1 cellular context compared by ENCODE assay signal in the genomic region with DNA sequence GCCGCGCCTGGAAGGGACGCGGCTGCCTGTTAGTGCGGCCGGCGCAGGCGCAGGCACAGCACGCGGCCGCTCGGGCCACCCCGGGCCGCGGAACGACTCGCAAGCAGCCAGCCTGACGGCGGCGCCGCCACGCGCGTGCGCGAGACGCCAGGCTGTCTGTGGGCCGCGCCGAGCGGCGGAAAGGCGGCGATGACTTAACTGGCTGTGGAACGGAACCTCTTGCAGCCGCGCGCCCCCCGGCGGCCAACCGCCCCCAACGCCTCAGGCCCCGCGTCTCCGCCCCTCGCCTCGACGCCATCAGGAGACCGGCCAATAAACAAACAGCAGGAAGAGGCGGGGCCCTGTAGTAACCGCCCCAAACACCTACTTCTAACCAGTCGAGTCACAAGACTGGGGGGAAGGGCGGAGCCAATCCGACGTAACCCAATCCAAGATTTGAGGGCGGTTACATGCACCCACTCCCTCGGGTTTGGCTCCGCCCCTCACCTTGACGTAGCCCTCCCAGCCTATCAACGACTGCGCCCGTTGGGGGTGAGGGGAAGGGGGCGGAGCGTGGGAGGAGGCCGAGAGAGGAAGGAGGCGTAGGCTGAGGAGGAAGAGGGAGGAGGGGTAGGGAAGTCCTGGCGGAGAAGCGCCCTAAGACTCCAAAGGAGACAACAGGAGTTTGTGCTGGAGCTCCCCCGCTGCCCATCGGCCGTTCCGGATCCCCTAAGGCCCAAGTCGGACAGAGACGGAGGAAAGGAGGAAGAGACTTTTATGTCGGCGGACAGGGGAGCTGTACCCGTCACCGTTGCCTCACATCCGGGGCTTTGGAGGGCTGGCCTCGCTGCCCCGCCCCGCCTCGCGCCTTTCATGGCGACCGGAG.
TF ChIP-seq lines count a peak whose summit lies in the region.

Gene FBRS (plus strand): TSS at position 566 of the 865 bp plus-strand sequence. CDS start 1,088 bp downstream, outside the sequence.

TF ChIP-seq in HepG2, 621 proteins besides CTCF, POLR2A, EP300 and RAD21 (continued from another document and continues in another):
- TF ChIP-seq SRSF4 (IDR thresholded peaks at IDR 0.05; ENCODE audit: low read depth, low read length, poor library complexity, severe bottlenecking) (no peak), ZKSCAN8 (CRISPR knock-in tag; IDR thresholded peaks at IDR 0.05; ENCODE audit: borderline replicate concordance) (no peak; the same call in 1 of the 2 replicates), ZBTB42 (CRISPR knock-in tag; IDR thresholded peaks at IDR 0.05) (0 out of 2 replicates have a peak, but pooled peaks have one; percentile 27), ISL2 (CRISPR knock-in tag; IDR thresholded peaks at IDR 0.05) (no peak; the same call in 1 of the 2 replicates), PITX1 (CRISPR knock-in tag; IDR thresholded peaks at IDR 0.05) (peak; percentile 24; the same call in 1 of the 2 replicates), ZNF816 (CRISPR knock-in tag; IDR thresholded peaks at IDR 0.05; ENCODE audit: borderline replicate concordance) (no peak), BORCS8-MEF2B (CRISPR knock-in tag; IDR thresholded peaks at IDR 0.05) (peak; percentile 67), MED1 (CRISPR knock-in tag; IDR thresholded peaks at IDR 0.05) (peak; percentile 79), ZBTB20 (CRISPR knock-in tag; IDR thresholded peaks at IDR 0.05; ENCODE audit: borderline replicate concordance, low read depth) (no peak; the same call in none of the 2 replicates), ARID3A (IDR thresholded peaks at IDR 0.05; ENCODE audit: low read depth, low read length) (no peak; the same call in 1 of the 2 replicates), PHF20 (CRISPR knock-in tag; IDR thresholded peaks at IDR 0.05) (peak; percentile 41), RXRA (CRISPR knock-in tag; IDR thresholded peaks at IDR 0.05) (peak; percentile 47), GTF2F1 (IDR thresholded peaks at IDR 0.05; ENCODE audit: low read length) (no peak), PAF1 (CRISPR knock-in tag; IDR thresholded peaks at IDR 0.05) (no peak), TFAP4 (IDR thresholded peaks at IDR 0.05; ENCODE audit: borderline replicate concordance, low read depth) (peak; percentile 39; the same call in 1 of the 2 replicates), ZFP90 (CRISPR knock-in tag; IDR thresholded peaks at IDR 0.05; ENCODE audit: borderline replicate concordance) (peak; percentile 19; the same call in 1 of the 2 replicates), HNRNPH1 (optimal IDR thresholded peaks at IDR 0.05; ENCODE audit: low read depth, low read length) (peak; percentile 90), SMAD3 (CRISPR knock-in tag; IDR thresholded peaks at IDR 0.05) (peak; percentile 8; the same call in 1 of the 2 replicates), KDM6A (CRISPR knock-in tag; IDR thresholded peaks at IDR 0.05; ENCODE audit: low read depth) (no peak; the same call in 1 of the 2 replicates), ZBTB1 (CRISPR knock-in tag; IDR thresholded peaks at IDR 0.05; ENCODE audit: borderline replicate concordance) (no peak), TBX2 (CRISPR knock-in tag; IDR thresholded peaks at IDR 0.05; ENCODE audit: borderline replicate concordance) (peak; percentile 82), ZNF614 (CRISPR knock-in tag; IDR thresholded peaks at IDR 0.05; ENCODE audit: borderline replicate concordance) (0 out of 2 replicates have a peak, but pooled peaks have one; percentile 24), MEIS2 (CRISPR knock-in tag; IDR thresholded peaks at IDR 0.05) (peak; percentile 51; the same call in 1 of the 2 replicates), ZNF446 (CRISPR knock-in tag; IDR thresholded peaks at IDR 0.05) (no peak; the same call in 1 of the 2 replicates), HNRNPLL (IDR thresholded peaks at IDR 0.05; ENCODE audit: low read depth, low read length, poor library complexity, severe bottlenecking) (peak; percentile 83), ZMAT5 (CRISPR knock-in tag; IDR thresholded peaks at IDR 0.05; ENCODE audit: borderline replicate concordance, low read depth) (no peak), RFXANK (CRISPR knock-in tag; IDR thresholded peaks at IDR 0.05) (no peak; the same call in 1 of the 2 replicates), HINFP (CRISPR knock-in tag; IDR thresholded peaks at IDR 0.05; ENCODE audit: low read depth) (no peak), ZNF629 (CRISPR knock-in tag; conservative IDR thresholded peaks at IDR 0.05) (no peak), NCOR1 (IDR thresholded peaks at IDR 0.05; ENCODE audit: borderline replicate concordance, low read length) (peak; percentile 57; the same call in 1 of the 2 replicates), ZNF256 (CRISPR knock-in tag; conservative IDR thresholded peaks at IDR 0.05) (no peak), HMG20B (CRISPR knock-in tag; conservative IDR thresholded peaks at IDR 0.05) (no peak), ISX (CRISPR knock-in tag; conservative IDR thresholded peaks at IDR 0.05) (no peak), ZBTB4 (CRISPR knock-in tag; IDR thresholded peaks at IDR 0.05; ENCODE audit: borderline replicate concordance) (peak; percentile 14; the same call in 1 of the 2 replicates), ZSCAN12 (CRISPR knock-in tag; IDR thresholded peaks at IDR 0.05) (no peak), CBX5 (CRISPR knock-in tag; IDR thresholded peaks at IDR 0.05; ENCODE audit: borderline replicate concordance) (no peak), HOXA5 (CRISPR knock-in tag; IDR thresholded peaks at IDR 0.05) (peak; percentile 54; the same call in 1 of the 2 replicates), FOSL2 (CRISPR knock-in tag; IDR thresholded peaks at IDR 0.05) (peak; percentile 60), FUBP1 (CRISPR knock-in tag; IDR thresholded peaks at IDR 0.05; ENCODE audit: borderline replicate concordance) (no peak)
- TF ChIP-seq, protein P1, sequence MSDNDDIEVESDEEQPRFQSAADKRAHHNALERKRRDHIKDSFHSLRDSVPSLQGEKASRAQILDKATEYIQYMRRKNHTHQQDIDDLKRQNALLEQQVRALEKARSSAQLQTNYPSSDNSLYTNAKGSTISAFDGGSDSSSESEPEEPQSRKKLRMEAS (IDR thresholded peaks at IDR 0.05), result peak; percentile 92
- TF ChIP-seq, protein P2, sequence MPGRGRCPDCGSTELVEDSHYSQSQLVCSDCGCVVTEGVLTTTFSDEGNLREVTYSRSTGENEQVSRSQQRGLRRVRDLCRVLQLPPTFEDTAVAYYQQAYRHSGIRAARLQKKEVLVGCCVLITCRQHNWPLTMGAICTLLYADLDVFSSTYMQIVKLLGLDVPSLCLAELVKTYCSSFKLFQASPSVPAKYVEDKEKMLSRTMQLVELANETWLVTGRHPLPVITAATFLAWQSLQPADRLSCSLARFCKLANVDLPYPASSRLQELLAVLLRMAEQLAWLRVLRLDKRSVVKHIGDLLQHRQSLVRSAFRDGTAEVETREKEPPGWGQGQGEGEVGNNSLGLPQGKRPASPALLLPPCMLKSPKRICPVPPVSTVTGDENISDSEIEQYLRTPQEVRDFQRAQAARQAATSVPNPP (CRISPR knock-in tag; IDR thresholded peaks at IDR 0.05), result 0 out of 2 replicates have a peak, but pooled peaks have one; percentile 84
- TF ChIP-seq, protein P3, sequence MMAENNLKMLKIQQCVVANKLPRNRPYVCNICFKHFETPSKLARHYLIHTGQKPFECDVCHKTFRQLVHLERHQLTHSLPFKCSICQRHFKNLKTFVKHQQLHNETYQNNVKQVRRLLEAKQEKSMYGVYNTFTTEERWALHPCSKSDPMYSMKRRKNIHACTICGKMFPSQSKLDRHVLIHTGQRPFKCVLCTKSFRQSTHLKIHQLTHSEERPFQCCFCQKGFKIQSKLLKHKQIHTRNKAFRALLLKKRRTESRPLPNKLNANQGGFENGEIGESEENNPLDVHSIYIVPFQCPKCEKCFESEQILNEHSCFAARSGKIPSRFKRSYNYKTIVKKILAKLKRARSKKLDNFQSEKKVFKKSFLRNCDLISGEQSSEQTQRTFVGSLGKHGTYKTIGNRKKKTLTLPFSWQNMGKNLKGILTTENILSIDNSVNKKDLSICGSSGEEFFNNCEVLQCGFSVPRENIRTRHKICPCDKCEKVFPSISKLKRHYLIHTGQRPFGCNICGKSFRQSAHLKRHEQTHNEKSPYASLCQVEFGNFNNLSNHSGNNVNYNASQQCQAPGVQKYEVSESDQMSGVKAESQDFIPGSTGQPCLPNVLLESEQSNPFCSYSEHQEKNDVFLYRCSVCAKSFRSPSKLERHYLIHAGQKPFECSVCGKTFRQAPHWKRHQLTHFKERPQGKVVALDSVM (CRISPR knock-in tag; IDR thresholded peaks at IDR 0.05), result no peak
- TF ChIP-seq, protein P4, sequence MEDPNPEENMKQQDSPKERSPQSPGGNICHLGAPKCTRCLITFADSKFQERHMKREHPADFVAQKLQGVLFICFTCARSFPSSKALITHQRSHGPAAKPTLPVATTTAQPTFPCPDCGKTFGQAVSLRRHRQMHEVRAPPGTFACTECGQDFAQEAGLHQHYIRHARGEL (CRISPR knock-in tag; IDR thresholded peaks at IDR 0.05), result no peak
- TF ChIP-seq, protein P5, sequence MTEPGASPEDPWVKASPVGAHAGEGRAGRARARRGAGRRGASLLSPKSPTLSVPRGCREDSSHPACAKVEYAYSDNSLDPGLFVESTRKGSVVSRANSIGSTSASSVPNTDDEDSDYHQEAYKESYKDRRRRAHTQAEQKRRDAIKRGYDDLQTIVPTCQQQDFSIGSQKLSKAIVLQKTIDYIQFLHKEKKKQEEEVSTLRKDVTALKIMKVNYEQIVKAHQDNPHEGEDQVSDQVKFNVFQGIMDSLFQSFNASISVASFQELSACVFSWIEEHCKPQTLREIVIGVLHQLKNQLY (CRISPR knock-in tag; IDR thresholded peaks at IDR 0.05), result no peak; the same call in 1 of the 2 replicates
- TF ChIP-seq, protein P6, sequence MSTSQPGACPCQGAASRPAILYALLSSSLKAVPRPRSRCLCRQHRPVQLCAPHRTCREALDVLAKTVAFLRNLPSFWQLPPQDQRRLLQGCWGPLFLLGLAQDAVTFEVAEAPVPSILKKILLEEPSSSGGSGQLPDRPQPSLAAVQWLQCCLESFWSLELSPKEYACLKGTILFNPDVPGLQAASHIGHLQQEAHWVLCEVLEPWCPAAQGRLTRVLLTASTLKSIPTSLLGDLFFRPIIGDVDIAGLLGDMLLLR (CRISPR knock-in tag; IDR thresholded peaks at IDR 0.05), result peak; percentile 65
